Comparison of ENCODE assay signal across 2 cellular contexts in the genomic region with DNA sequence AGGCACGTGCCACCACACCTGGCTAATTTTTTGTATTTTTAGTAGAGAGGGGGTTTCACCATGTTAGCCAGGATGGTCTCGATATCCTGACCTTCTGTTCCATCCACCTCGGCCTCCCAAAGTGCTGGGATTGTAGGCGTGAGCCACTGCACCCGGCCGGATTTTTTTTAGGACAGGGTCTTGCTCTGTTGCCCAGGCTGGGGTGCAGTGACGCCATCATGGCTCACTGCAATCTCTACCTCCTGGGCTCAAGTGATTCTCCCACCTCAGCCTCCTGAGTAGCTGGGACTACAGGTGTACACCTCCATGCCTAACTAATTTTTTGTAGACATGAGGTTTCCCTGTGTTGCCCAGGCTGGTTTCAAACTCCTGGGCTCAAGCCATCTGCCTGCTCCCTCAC.
TF ChIP-seq lines count a peak whose summit lies in the region.

No MANE protein-coding gene starts in this region.

TF ChIP-seq in HEK293, 187 proteins besides CTCF, POLR2A, EP300 and RAD21:
- 0 out of 2 replicates have a peak, but pooled peaks have one; percentile 37 for TF ChIP-seq ZNF121 (tag by site-specific recombination; IDR thresholded peaks at IDR 0.05)

TF ChIP-seq in K562, 482 proteins besides CTCF, POLR2A, EP300 and RAD21:
- TF ChIP-seq ZNF121 (CRISPR knock-in tag; conservative IDR thresholded peaks at IDR 0.05): peak; percentile 93
TF ChIP-seq in K562: peak in this region for 1; not testable (repeated sequence) for 481.
